Comparison of ENCODE assay signal across 1 cellular context in the genomic region with DNA sequence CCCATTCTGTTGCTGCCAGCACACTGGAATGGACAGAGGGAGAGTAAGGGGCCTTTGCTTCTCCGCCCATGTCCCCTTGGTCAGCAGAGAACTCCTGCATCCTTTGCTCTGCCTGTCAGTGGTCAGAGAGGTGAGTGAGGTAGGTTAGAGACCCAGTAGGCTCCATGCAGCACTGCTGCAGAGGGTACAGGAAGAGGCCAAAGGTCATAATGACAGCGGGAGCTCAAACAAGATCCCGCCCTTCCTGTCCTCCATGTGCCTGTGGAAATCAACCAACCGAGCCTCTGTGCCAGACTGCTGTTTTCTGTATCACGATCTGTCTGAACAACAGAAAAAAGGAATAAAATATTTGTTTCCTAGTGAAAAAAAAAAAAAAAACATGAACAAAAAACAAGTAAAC.
TF ChIP-seq lines count a peak whose summit lies in the region.

No MANE protein-coding gene starts in this region.

TF ChIP-seq in K562, 482 proteins besides CTCF, POLR2A, EP300 and RAD21 (continued from another document):
- TF ChIP-seq, protein P1, sequence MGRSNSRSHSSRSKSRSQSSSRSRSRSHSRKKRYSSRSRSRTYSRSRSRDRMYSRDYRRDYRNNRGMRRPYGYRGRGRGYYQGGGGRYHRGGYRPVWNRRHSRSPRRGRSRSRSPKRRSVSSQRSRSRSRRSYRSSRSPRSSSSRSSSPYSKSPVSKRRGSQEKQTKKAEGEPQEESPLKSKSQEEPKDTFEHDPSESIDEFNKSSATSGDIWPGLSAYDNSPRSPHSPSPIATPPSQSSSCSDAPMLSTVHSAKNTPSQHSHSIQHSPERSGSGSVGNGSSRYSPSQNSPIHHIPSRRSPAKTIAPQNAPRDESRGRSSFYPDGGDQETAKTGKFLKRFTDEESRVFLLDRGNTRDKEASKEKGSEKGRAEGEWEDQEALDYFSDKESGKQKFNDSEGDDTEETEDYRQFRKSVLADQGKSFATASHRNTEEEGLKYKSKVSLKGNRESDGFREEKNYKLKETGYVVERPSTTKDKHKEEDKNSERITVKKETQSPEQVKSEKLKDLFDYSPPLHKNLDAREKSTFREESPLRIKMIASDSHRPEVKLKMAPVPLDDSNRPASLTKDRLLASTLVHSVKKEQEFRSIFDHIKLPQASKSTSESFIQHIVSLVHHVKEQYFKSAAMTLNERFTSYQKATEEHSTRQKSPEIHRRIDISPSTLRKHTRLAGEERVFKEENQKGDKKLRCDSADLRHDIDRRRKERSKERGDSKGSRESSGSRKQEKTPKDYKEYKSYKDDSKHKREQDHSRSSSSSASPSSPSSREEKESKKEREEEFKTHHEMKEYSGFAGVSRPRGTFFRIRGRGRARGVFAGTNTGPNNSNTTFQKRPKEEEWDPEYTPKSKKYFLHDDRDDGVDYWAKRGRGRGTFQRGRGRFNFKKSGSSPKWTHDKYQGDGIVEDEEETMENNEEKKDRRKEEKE (IDR thresholded peaks at IDR 0.05; ENCODE audit: borderline replicate concordance in 1 of 2, control insufficient read depth in 1 of 2, low read depth in 2 of 2, low read length in 1 of 2): no peak
- TF ChIP-seq, protein P2, sequence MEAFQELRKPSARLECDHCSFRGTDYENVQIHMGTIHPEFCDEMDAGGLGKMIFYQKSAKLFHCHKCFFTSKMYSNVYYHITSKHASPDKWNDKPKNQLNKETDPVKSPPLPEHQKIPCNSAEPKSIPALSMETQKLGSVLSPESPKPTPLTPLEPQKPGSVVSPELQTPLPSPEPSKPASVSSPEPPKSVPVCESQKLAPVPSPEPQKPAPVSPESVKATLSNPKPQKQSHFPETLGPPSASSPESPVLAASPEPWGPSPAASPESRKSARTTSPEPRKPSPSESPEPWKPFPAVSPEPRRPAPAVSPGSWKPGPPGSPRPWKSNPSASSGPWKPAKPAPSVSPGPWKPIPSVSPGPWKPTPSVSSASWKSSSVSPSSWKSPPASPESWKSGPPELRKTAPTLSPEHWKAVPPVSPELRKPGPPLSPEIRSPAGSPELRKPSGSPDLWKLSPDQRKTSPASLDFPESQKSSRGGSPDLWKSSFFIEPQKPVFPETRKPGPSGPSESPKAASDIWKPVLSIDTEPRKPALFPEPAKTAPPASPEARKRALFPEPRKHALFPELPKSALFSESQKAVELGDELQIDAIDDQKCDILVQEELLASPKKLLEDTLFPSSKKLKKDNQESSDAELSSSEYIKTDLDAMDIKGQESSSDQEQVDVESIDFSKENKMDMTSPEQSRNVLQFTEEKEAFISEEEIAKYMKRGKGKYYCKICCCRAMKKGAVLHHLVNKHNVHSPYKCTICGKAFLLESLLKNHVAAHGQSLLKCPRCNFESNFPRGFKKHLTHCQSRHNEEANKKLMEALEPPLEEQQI (IDR thresholded peaks at IDR 0.05): no peak
- TF ChIP-seq HSF4 (CRISPR knock-in tag; IDR thresholded peaks at IDR 0.05; ENCODE audit: borderline replicate concordance) (no peak), NELFE (IDR thresholded peaks at IDR 0.05; ENCODE audit: insufficient read depth, insufficient read length) (no peak), NRF1 (conservative IDR thresholded peaks at IDR 0.05 in 1 of 2, IDR thresholded peaks at IDR 0.05 in 1 of 2) (no peak), KLF10 (CRISPR knock-in tag; IDR thresholded peaks at IDR 0.05) (no peak), HMG20B (CRISPR knock-in tag; IDR thresholded peaks at IDR 0.05) (no peak), ZNF263 (CRISPR knock-in tag; IDR thresholded peaks at IDR 0.05; ENCODE audit: borderline replicate concordance) (no peak)
